Comparison of ENCODE assay signal across 10 cellular contexts in genomic region chr3:86702381-86702958, GRCh38.
DNase-seq lines count a peak whose midpoint lies in the region; ATAC-seq, FAIRE-seq and TF ChIP-seq lines count a peak whose summit lies in the region.
"Had no signal": no experiment of that assay in that cellular context is flagged by ENCODE, and none has a peak within 500 bp of the region (broad histone marks: within the 10 kb centered on the region; RNA-seq: fewer than 3 reads in every experiment).

No MANE protein-coding gene starts in this region.

- H3K4me3 Mint-ChIP-seq in activated CD4-positive, alpha-beta T cell treated with anti-CD3 and anti-CD28 coated beads for 36 hours: no peak overlapping the region
- H3K4me3 Mint-ChIP-seq in activated T-helper 17 cell treated with anti-CD3 and anti-CD28 coated beads, Interleukin-2, amount 50 U/mL, for 72 hours: no peak overlapping the region
- H3K4me3 Mint-ChIP-seq: T-helper 2 cell treated with Interferon-gamma antibody and Interleukin-4, amounts not matched to agents 5 μg/mL and 100 μg/mL, for 36 hours had no signal

- H3K36me3 ChIP-seq in OCI-LY7 (ENCODE audit: insufficient read depth, low read length) (no peaks in the 10 kb centered on the region), aorta (ENCODE audit: control insufficient read depth in 1 of 2, insufficient read depth in 2 of 2, low read length in 1 of 2) (no peaks in the 10 kb centered on the region)

- H3K9me3 ChIP-seq in A549 (no peaks in the 10 kb centered on the region), OCI-LY7 (ENCODE audit: low read length) (no peaks in the 10 kb centered on the region), aorta (ENCODE audit: control insufficient read depth, low read length) (no peaks in the 10 kb centered on the region)

- DNase-seq in A549 (ENCODE audit: low read depth in 1 of 2, low spot score in 1 of 2) (peak in 1 of 2 experiments; percentile 2), OCI-LY7 (ENCODE audit: low spot score) (peak; percentile 4), fibroblast of peridontal ligament (ENCODE audit: extremely low read depth) (peak; percentile 15), aorta (no peak)
- DNase-seq in activated CD4-positive, alpha-beta T cell treated with anti-CD3 and anti-CD28 coated beads for 36 hours: no peak

- H3K4me1 Mint-ChIP-seq in activated CD4-positive, alpha-beta T cell treated with anti-CD3 and anti-CD28 coated beads for 36 hours: no peaks in the 10 kb centered on the region
- H3K4me1 Mint-ChIP-seq in activated T-helper 17 cell treated with anti-CD3 and anti-CD28 coated beads, Interleukin-2, amount 50 U/mL, for 72 hours: no peaks in the 10 kb centered on the region

- H3K27ac ChIP-seq in A549: no peak overlapping the region
- H3K27ac ChIP-seq in OCI-LY7 (ENCODE audit: low read depth, low read length, poor library complexity, severe bottlenecking): no peak overlapping the region
- no peak overlapping the region for H3K27ac ChIP-seq in aorta (ENCODE audit: low read depth in 1 of 2, low read length in 2 of 2)

- BruUV-seq in OCI-LY7 (replicated peaks; lab: Mats Ljungman, UMichigan): no TSS peak

- H3K27ac Mint-ChIP-seq in activated CD4-positive, alpha-beta T cell treated with anti-CD3 and anti-CD28 coated beads for 36 hours: no peak overlapping the region
- H3K27ac Mint-ChIP-seq in activated T-helper 17 cell treated with anti-CD3 and anti-CD28 coated beads, Interleukin-2, amount 50 U/mL, for 72 hours: no peak overlapping the region
- H3K27ac Mint-ChIP-seq: T-helper 2 cell treated with Interferon-gamma antibody and Interleukin-4, amounts not matched to agents 5 μg/mL and 100 μg/mL, for 36 hours had no signal

- H2AFZ ChIP-seq in OCI-LY7 (ENCODE audit: low read length): no peak overlapping the region

- peak; percentile 55 for TF ChIP-seq CTCF in A549 (IDR thresholded peaks at IDR 0.05)
- TF ChIP-seq CTCF in GM12872 (IDR thresholded peaks at IDR 0.05; ENCODE audit: insufficient read depth, low read depth, low read length): peak; percentile 48
- peak; percentile 83 for TF ChIP-seq CTCF in OCI-LY7 (conservative IDR thresholded peaks at IDR 0.05; ENCODE audit: low read length)

- H4K20me1 ChIP-seq in OCI-LY7 (ENCODE audit: insufficient read depth, low read length): no peaks in the 10 kb centered on the region

- FAIRE-seq in A549 (lab: Jason Lieb, UNC): no peak

- intact Hi-C loops in OCI-LY7 (cut with micrococcal nuclease; ENCODE audit: unreplicated experiment) (loop anchor here (10.0 kb wide), 1 partner anchor 462 kb away; no protein-coding TSS in a partner anchor), aorta (cut with DNase I) (no loop called here)
- intact Hi-C loops in activated CD4-positive, alpha-beta T cell treated with anti-CD3 and anti-CD28 coated beads for 36 hours (cut with DNase I, micrococcal nuclease): loop anchor here in 1 of 2 experiments (1.0 to 5.0 kb wide), 2 partner anchors 380 to 466 kb away; no protein-coding TSS in a partner anchor

- H3K27me3 Mint-ChIP-seq in activated CD4-positive, alpha-beta T cell treated with anti-CD3 and anti-CD28 coated beads for 36 hours: no peaks in the 10 kb centered on the region
- H3K27me3 Mint-ChIP-seq in activated T-helper 17 cell treated with anti-CD3 and anti-CD28 coated beads, Interleukin-2, amount 50 U/mL, for 72 hours: no peaks in the 10 kb centered on the region

- CTCF ChIA-PET in A549 (lab: Yijun Ruan, JAX) (interaction anchor here (0.6 to 1.6 kb wide), 7 partner anchors 9 to 1303 kb away, joined by 3 to 7 read pairs (median 3); no protein-coding TSS in a partner anchor), OCI-LY7 (lab: Charles Lee; ENCODE audit: unreplicated experiment) (no interaction called here)
- CTCF ChIA-PET in activated CD4-positive, alpha-beta T cell treated with anti-CD3 and anti-CD28 coated beads for 36 hours (lab: Charles Lee): interaction anchor here (0.8 to 1.6 kb wide), 3 partner anchors 11 to 465 kb away, joined by 4 to 5 read pairs (median 5); no protein-coding TSS in a partner anchor

- no peak for TF ChIP-seq EP300 in A549 (IDR thresholded peaks at IDR 0.05)

- H3K36me3 Mint-ChIP-seq in activated CD4-positive, alpha-beta T cell treated with anti-CD3 and anti-CD28 coated beads for 36 hours (ENCODE audit: low read depth): no peaks in the 10 kb centered on the region
- H3K36me3 Mint-ChIP-seq in activated T-helper 17 cell treated with anti-CD3 and anti-CD28 coated beads, Interleukin-2, amount 50 U/mL, for 72 hours (ENCODE audit: low read depth): no peaks in the 10 kb centered on the region

- H3K4me2 ChIP-seq in A549 (no peak overlapping the region), OCI-LY7 (ENCODE audit: low read length) (no peak overlapping the region)

- no peaks in the 10 kb centered on the region for H3K27me3 ChIP-seq in aorta (ENCODE audit: control insufficient read depth in 1 of 2, insufficient read depth in 2 of 2, low read length in 1 of 2)

- POLR2A ChIA-PET in A549 (lab: Yijun Ruan, JAX): no interaction called here
- POLR2A ChIA-PET in OCI-LY7 (lab: Charles Lee): interaction anchor here (0.6 to 1.1 kb wide), 2 partner anchors 10 to 609 kb away, joined by 3 read pairs; no protein-coding TSS in a partner anchor
- POLR2A ChIA-PET in activated CD4-positive, alpha-beta T cell treated with anti-CD3 and anti-CD28 coated beads for 36 hours (lab: Charles Lee): interaction anchor here (0.6 kb wide), 1 partner anchor 124 kb away, joined by 3 read pairs; no protein-coding TSS in a partner anchor

- H3K4me1 ChIP-seq in A549 (no peaks in the 10 kb centered on the region), OCI-LY7 (ENCODE audit: insufficient read depth, low read length, poor library complexity, severe bottlenecking) (no peaks in the 10 kb centered on the region), aorta (ENCODE audit: control insufficient read depth in 1 of 2, insufficient read depth in 2 of 2, low read length in 2 of 2) (no peaks in the 10 kb centered on the region)

- ATAC-seq in A549 (no peak), HG03175 (IDR thresholded peaks at IDR 0.05; ENCODE audit: unreplicated experiment) (no peak), aorta (ENCODE audit: low FRiP score) (no peak)
- ATAC-seq in activated CD4-positive, alpha-beta T cell treated with anti-CD3 and anti-CD28 coated beads for 36 hours: no peak
- no peak for ATAC-seq in activated T-helper 17 cell treated with anti-CD3 and anti-CD28 coated beads, Interleukin-2, amount 50 U/mL, for 72 hours (replicated peaks)
- ATAC-seq: esophagus mucosa had no signal

- H3K79me2 ChIP-seq in OCI-LY7 (ENCODE audit: insufficient read depth, low read depth, low read length): no peaks in the 10 kb centered on the region

- H3K4me3 ChIP-seq in A549 (no peak overlapping the region), OCI-LY7 (ENCODE audit: low read depth, low read length, poor library complexity, severe bottlenecking) (no peak overlapping the region), aorta (ENCODE audit: low read length in 2 of 2) (no peak overlapping the region)

- 0% methylated on average over 1 of the region's 1 CpG for WGBS in A549 (ENCODE audit: missing lambda C conversion rate)
- 6 to 11% methylated on average over 1 of the region's 1 CpG for WGBS in aorta, 2 donors

- no peak for TF ChIP-seq POLR2A in A549 (IDR thresholded peaks at IDR 0.05; ENCODE audit: low read length)

- H3K9me3 Mint-ChIP-seq in activated CD4-positive, alpha-beta T cell treated with anti-CD3 and anti-CD28 coated beads for 36 hours (ENCODE audit: low read depth): peaks cover 6% of the 10 kb centered on the region
- H3K9me3 Mint-ChIP-seq in activated T-helper 17 cell treated with anti-CD3 and anti-CD28 coated beads, Interleukin-2, amount 50 U/mL, for 72 hours: peaks cover 3% of the 10 kb centered on the region
- H3K9me3 Mint-ChIP-seq: T-helper 2 cell treated with Interferon-gamma antibody and Interleukin-4, amounts not matched to agents 5 μg/mL and 100 μg/mL, for 36 hours had no signal

- H3K9me2 ChIP-seq in OCI-LY7 (ENCODE audit: insufficient read depth, low read length): no peaks in the 10 kb centered on the region

- TF ChIP-seq RAD21 in A549 (conservative IDR thresholded peaks at IDR 0.05 in 1 of 2, IDR thresholded peaks at IDR 0.05 in 1 of 2): peak; percentile 52

TF ChIP-seq in A549, 52 proteins besides CTCF, POLR2A, EP300 and RAD21 (continues in another document):
- no peak for TF ChIP-seq SREBF2 (IDR thresholded peaks at IDR 0.05)
- TF ChIP-seq FOSB (CRISPR knock-in tag; IDR thresholded peaks at IDR 0.05): no peak
- TF ChIP-seq FOXS1 (CRISPR knock-in tag; IDR thresholded peaks at IDR 0.05): no peak
- no peak for TF ChIP-seq ESRRA (IDR thresholded peaks at IDR 0.05; ENCODE audit: borderline replicate concordance, low read length)
- no peak for TF ChIP-seq CHD2 (IDR thresholded peaks at IDR 0.05; ENCODE audit: low read length, partially characterized antibody)
- no peak for TF ChIP-seq BCL3 (IDR thresholded peaks at IDR 0.05)
- TF ChIP-seq JUNB (IDR thresholded peaks at IDR 0.05): no peak
- TF ChIP-seq ATOH8 (CRISPR knock-in tag; IDR thresholded peaks at IDR 0.05; ENCODE audit: low read depth): no peak
- no peak for TF ChIP-seq KDM5A (IDR thresholded peaks at IDR 0.05)

Comparison
In these comparisons a context has a peak if more than half of its experiments do, and no peak if none do; other contexts are left out.
1. DNase-seq: peak in OCI-LY7 (single experiment) and fibroblast of peridontal ligament (single experiment); none in aorta (0 of 2) and activated CD4-positive, alpha-beta T cell treated with anti-CD3 and anti-CD28 coated beads for 36 hours (single experiment).
2. Peak in every context shown above with its lines, with median percentiles within 50 percentile points of each other: CTCF ChIP-seq.